8 cellular contexts compared by ENCODE assay signal in genomic region chr2:37232131-37232933, GRCh38. TPM values are rescaled to one million over a fixed set of nuclear protein-coding genes. Genes with fewer than 3 reads are reported as not detected.
A peak's percentile ranks its signal among the peaks of the same experiment; 100 is the strongest.
DNase-seq lines count a peak whose midpoint lies in the region; ATAC-seq, FAIRE-seq and TF ChIP-seq lines count a peak whose summit lies in the region.

No MANE protein-coding gene starts in this region.

- no peak for TF ChIP-seq RAD21 in HCT116 (IDR thresholded peaks at IDR 0.05; ENCODE audit: low read depth)

- no peak for TF ChIP-seq CTCF in HCT116 (IDR thresholded peaks at IDR 0.05 in 2 of 3, conservative IDR thresholded peaks at IDR 0.05 in 1 of 3; ENCODE audit: borderline replicate concordance in 1 of 3, insufficient read depth in 1 of 3, low read depth in 2 of 3, low read length in 2 of 3)
- TF ChIP-seq CTCF in SU-DHL-6 (IDR thresholded peaks at IDR 0.05; ENCODE audit: insufficient read depth, low read length, poor library complexity, severe bottlenecking) = no peak
- no peak for TF ChIP-seq CTCF in fibroblast of pulmonary artery (IDR thresholded peaks at IDR 0.05; ENCODE audit: low read length, missing control alignments)
- TF ChIP-seq CTCF in pancreas (IDR thresholded peaks at IDR 0.05) = no peak
- no peak for TF ChIP-seq CTCF in CD14-positive monocyte (IDR thresholded peaks at IDR 0.05)

- DNase-seq in CD8-positive, alpha-beta memory T cell = peak in 1 of 5 donors; percentile 1
- no peak for DNase-seq in HCT116 (ENCODE audit: low read depth, low spot score)
- peak; percentile 18 for DNase-seq in fibroblast of pulmonary artery (ENCODE audit: low read depth)
- peak in 3 of 6 donors; percentile 20 to 51 (median 30) for DNase-seq in pancreas
- no peak for DNase-seq in NCI-H1417 treated with DMSO at 0.1 percent for 48 hours (lab: John Stamatoyannopoulos, UW)
- DNase-seq in CD14-positive monocyte (ENCODE audit: low spot score) = no peak
- DNase-seq in GF-D8 (lab: John Stamatoyannopoulos, UW) = no peak

- H3K36me3 Mint-ChIP-seq in CD8-positive, alpha-beta memory T cell = peaks cover 4 to 34% (median 17%) of the 10 kb centered on the region in 3 donors
- peaks cover 38 to 42% of the 10 kb centered on the region in 2 donors for H3K36me3 Mint-ChIP-seq in CD14-positive monocyte

- no peak for FAIRE-seq in pancreas (lab: Jason Lieb, UNC)

- H3K4me2 ChIP-seq in HCT116 (ENCODE audit: low read length) (peak overlapping the region; percentile 92), SU-DHL-6 (ENCODE audit: low read depth, low read length, poor library complexity, severe bottlenecking) (peak overlapping the region; percentile 98)

- H4K20me1 ChIP-seq in HCT116 (ENCODE audit: insufficient read depth) (peaks cover 10% of the 10 kb centered on the region; the same call in 1 of the 2 replicates), SU-DHL-6 (ENCODE audit: low read depth, low read length) (peaks cover 4% of the 10 kb centered on the region; the same call in 1 of the 2 replicates)

- peak overlapping the region; percentile 80 for H3K27ac ChIP-seq in CD8-positive, alpha-beta memory T cell (ENCODE audit: low read depth, low read length)
- H3K27ac ChIP-seq in HCT116 (ENCODE audit: low read depth, low read length) = peak overlapping the region; percentile 57
- peak overlapping the region; percentile 48; the same call in 1 of the 2 replicates for H3K27ac ChIP-seq in SU-DHL-6 (ENCODE audit: low read depth, low read length)
- H3K27ac ChIP-seq in pancreas = peak overlapping the region in 3 of 4 donors; percentile 81 to 92 (median 84)

- H3K27me3 Mint-ChIP-seq in CD8-positive, alpha-beta memory T cell = no peaks in the 10 kb centered on the region
- no peaks in the 10 kb centered on the region for H3K27me3 Mint-ChIP-seq in CD14-positive monocyte (ENCODE audit: low read depth in 3 of 3)

- H2AFZ ChIP-seq in HCT116 (ENCODE audit: low read depth, low read length, poor library complexity, severe bottlenecking) (peak overlapping the region; percentile 27), SU-DHL-6 (ENCODE audit: low read depth, low read length, severe bottlenecking) (peak overlapping the region; percentile 78)

- no peak for TF ChIP-seq POLR2A in HCT116 (IDR thresholded peaks at IDR 0.05; ENCODE audit: borderline replicate concordance, extremely low read depth, insufficient read depth, insufficient read length)

- H3K9ac ChIP-seq in HCT116 (ENCODE audit: low read length) (peak overlapping the region; percentile 95), SU-DHL-6 (ENCODE audit: low read length) (peak overlapping the region; percentile 76)

- WGBS in pancreas, 2 donors = 10% methylated on average over 18 of the region's 18 CpGs

- ATAC-seq in HCT116 (peak; percentile 24), pancreas (peak; percentile 19 to 45 (median 36))

- RAD21 ChIA-PET in HCT116 (lab: Charles Lee; ENCODE audit: low non-redundant PET in 1 of 2, low total read pairs in 2 of 2, uncharacterized antibody in 2 of 2, unreplicated experiment in 2 of 2) = interaction anchor here in 1 of 2 experiments (0.6 kb wide), 1 partner anchor 229 kb away, joined by 3 read pairs; no protein-coding TSS in a partner anchor

- H3K27ac Mint-ChIP-seq in CD8-positive, alpha-beta memory T cell = no peak overlapping the region
- H3K27ac Mint-ChIP-seq in CD14-positive monocyte = no peak overlapping the region

- H3K79me2 ChIP-seq in HCT116 (ENCODE audit: insufficient read depth, low read length) = peaks cover 82% of the 10 kb centered on the region
- peaks cover 83% of the 10 kb centered on the region for H3K79me2 ChIP-seq in SU-DHL-6 (ENCODE audit: insufficient read depth, low read length)

- TSS peak; percentile 74 for BruUV-seq in HCT116 (replicated peaks; lab: Mats Ljungman, UMichigan)

- H3F3A ChIP-seq in SU-DHL-6 (ENCODE audit: insufficient read depth) = no peaks in the 10 kb centered on the region

- no peak overlapping the region for H3K4me3 Mint-ChIP-seq in CD8-positive, alpha-beta memory T cell
- no peak overlapping the region for H3K4me3 Mint-ChIP-seq in CD14-positive monocyte

- POLR2A ChIA-PET in CD8-positive, alpha-beta memory T cell (lab: Charles Lee) = interaction anchor here (0.8 to 1.7 kb wide), 10 partner anchors 11 to 266 kb away, joined by 3 to 7 read pairs (median 4); partner anchors contain the start of genes EIF2AK2, PRKD3 and STRN
- POLR2A ChIA-PET in HCT116 (lab: Charles Lee) = interaction anchor here (1.0 kb wide), 1 partner anchor 21 kb away, joined by 4 read pairs; no protein-coding TSS in a partner anchor

- H3K9me2 ChIP-seq in HCT116 (ENCODE audit: insufficient read depth) (no peaks in the 10 kb centered on the region), SU-DHL-6 (replicated peaks; ENCODE audit: insufficient read depth, low read length) (no peaks in the 10 kb centered on the region)

- peak overlapping the region; percentile 87 for H3K4me3 ChIP-seq in CD8-positive, alpha-beta memory T cell (ENCODE audit: low read length)
- H3K4me3 ChIP-seq in HCT116 (replicated peaks in 1 of 2; ENCODE audit: low read depth in 1 of 2, low read length in 2 of 2) (peak overlapping the region; percentile 93 to 95), SU-DHL-6 (ENCODE audit: insufficient read depth, low read length, poor library complexity, severe bottlenecking) (peak overlapping the region; percentile 74), fibroblast of pulmonary artery (replicated peaks; ENCODE audit: low read depth, low read length) (peak overlapping the region; percentile 94), pancreas (peak overlapping the region; percentile 59 to 88 (median 66))

- peaks cover 19 to 48% (median 28%) of the 10 kb centered on the region in 3 donors for H3K4me1 Mint-ChIP-seq in CD8-positive, alpha-beta memory T cell
- H3K4me1 Mint-ChIP-seq in CD14-positive monocyte = no peaks in the 10 kb centered on the region

- H3K36me3 ChIP-seq in CD8-positive, alpha-beta memory T cell (ENCODE audit: insufficient read depth, low read length) = peaks cover 12% of the 10 kb centered on the region
- H3K36me3 ChIP-seq in HCT116 (ENCODE audit: control insufficient read depth in 1 of 2, insufficient read depth in 2 of 2, low read length in 2 of 2) (peaks cover 12 to 15% of the 10 kb centered on the region in 2 experiments; a peak in 3 of 4 replicates), SU-DHL-6 (ENCODE audit: low read length) (peaks cover 15% of the 10 kb centered on the region; the same call in 1 of the 2 replicates), pancreas (peaks cover 0 to 13% (median 9%) of the 10 kb centered on the region in 3 donors)

- no peaks in the 10 kb centered on the region for H3K9me3 Mint-ChIP-seq in CD8-positive, alpha-beta memory T cell
- H3K9me3 Mint-ChIP-seq in CD14-positive monocyte = peaks cover 0 to 3% (median 0%) of the 10 kb centered on the region in 7 donors

- peaks cover 38% of the 10 kb centered on the region for H3K4me1 ChIP-seq in CD8-positive, alpha-beta memory T cell (ENCODE audit: insufficient read depth, low read length)
- H3K4me1 ChIP-seq in HCT116 (ENCODE audit: control insufficient read depth in 1 of 2, insufficient read depth in 2 of 2, low read length in 2 of 2) (peaks cover 14 to 23% of the 10 kb centered on the region in 2 experiments), pancreas (peaks cover 8 to 20% (median 13%) of the 10 kb centered on the region in 3 donors)

- H3K27me3 ChIP-seq in CD8-positive, alpha-beta memory T cell (ENCODE audit: insufficient read depth, low read length, poor library complexity, severe bottlenecking) = no peaks in the 10 kb centered on the region
- H3K27me3 ChIP-seq in HCT116 (ENCODE audit: insufficient read depth, low read length) (no peaks in the 10 kb centered on the region), SU-DHL-6 (ENCODE audit: low read length) (no peaks in the 10 kb centered on the region), pancreas (no peaks in the 10 kb centered on the region)

- CTCF ChIA-PET in CD8-positive, alpha-beta memory T cell (lab: Charles Lee) = interaction anchor here (0.9 to 1.4 kb wide), 6 partner anchors 8 to 158 kb away, joined by 3 to 5 read pairs (median 3); partner anchors contain the start of gene CEBPZOS
- CTCF ChIA-PET in HCT116 (lab: Charles Lee) = interaction anchor here (1.2 kb wide), 1 partner anchor 164 kb away, joined by 3 read pairs; no protein-coding TSS in a partner anchor

- no peaks in the 10 kb centered on the region for H3K9me3 ChIP-seq in CD8-positive, alpha-beta memory T cell (ENCODE audit: low read length)
- H3K9me3 ChIP-seq in HCT116 (ENCODE audit: control insufficient read depth in 1 of 2, insufficient read depth in 1 of 2, low read depth in 1 of 2, low read length in 2 of 2) (no peaks in the 10 kb centered on the region), SU-DHL-6 (ENCODE audit: insufficient read depth, low read length) (no peaks in the 10 kb centered on the region), pancreas (no peaks in the 10 kb centered on the region)

- intact Hi-C loops in HCT116 (cut with micrococcal nuclease) (no loop called here), pancreas (cut with DNase I) (no loop called here), CD14-positive monocyte (cut with micrococcal nuclease) (loop anchor here (5.0 kb wide), 1 partner anchor 35 kb away; the partner anchor contains the start of gene CEBPZOS (in 2 of the 2))

TF ChIP-seq in HCT116, 20 proteins besides CTCF, POLR2A, EP300 and RAD21 (continues in another document):
- TF ChIP-seq ELF1 (IDR thresholded peaks at IDR 0.05; ENCODE audit: borderline replicate concordance, low read depth) = no peak
- no peak for TF ChIP-seq TCF7L2 (IDR thresholded peaks at IDR 0.05; ENCODE audit: borderline replicate concordance, extremely low read depth, insufficient read depth, insufficient read length)
- TF ChIP-seq ZFX (IDR thresholded peaks at IDR 0.05) = no peak

RNA-seq across cellular contexts. Expression of gene NDUFAF7, which starts 0.9 kb away (rescaled TPM):
- total RNA-seq in CD8-positive, alpha-beta memory T cell = 10 to 100 TPM; 20.3 to 20.4 TPM
- 6.8 TPM for polyA plus RNA-seq in CD8-positive, alpha-beta memory T cell
- 21.6 TPM for total RNA-seq in HCT116 (2021; ENCODE audit: unreplicated experiment)
- polyA plus RNA-seq in HCT116 (2012) = 8.5 and 12.1 TPM in 2 replicates
- 1 to 10 TPM; 4.7 to 8.0 (median 6.9) TPM for total RNA-seq in pancreas
- 10 to 100 TPM in 1 of 2 donors, 1 to 10 TPM in 1; 8.0 to 20.0 TPM for polyA plus RNA-seq in pancreas
- 1 to 10 TPM; 4.7 to 5.6 TPM for polyA plus RNA-seq in CD14-positive monocyte

RNA-seq across cellular contexts. Expression of gene CEBPZ, which starts 0.9 kb away (rescaled TPM):
- total RNA-seq in CD8-positive, alpha-beta memory T cell = 100 to 1,000 TPM; 100 to 104 TPM
- polyA plus RNA-seq in CD8-positive, alpha-beta memory T cell = 31.1 TPM
- 47.8 TPM for total RNA-seq in HCT116 (2021; ENCODE audit: unreplicated experiment)
- 14.1 and 18.3 TPM in 2 replicates for polyA plus RNA-seq in HCT116 (2012)
- 10 to 100 TPM; 20.6 to 31.2 (median 25.7) TPM for total RNA-seq in pancreas
- polyA plus RNA-seq in pancreas = 10 to 100 TPM; 30.8 to 41.4 TPM
- polyA plus RNA-seq in CD14-positive monocyte = 10 to 100 TPM; 11.1 to 11.2 TPM

RNA-seq across cellular contexts. Expression of gene CEBPZOS, which starts 36.0 kb away (rescaled TPM):
- 10 to 100 TPM; 33.7 to 35.0 TPM for total RNA-seq in CD8-positive, alpha-beta memory T cell
- polyA plus RNA-seq in CD8-positive, alpha-beta memory T cell = 43.6 TPM
- 46.8 TPM for total RNA-seq in HCT116 (2021; ENCODE audit: unreplicated experiment)
- polyA plus RNA-seq in HCT116 (2012) = 21.6 and 37.0 TPM in 2 replicates
- 10 to 100 TPM; 13.7 to 19.7 (median 15.7) TPM for total RNA-seq in pancreas
- 10 to 100 TPM; 23.4 to 35.3 TPM for polyA plus RNA-seq in pancreas
- polyA plus RNA-seq in CD14-positive monocyte = 10 to 100 TPM; 18.2 to 19.3 TPM

RNA-seq across cellular contexts. Expression of gene SULT6B1, which starts 43.9 kb away (rescaled TPM):
- not detected for total RNA-seq in CD8-positive, alpha-beta memory T cell
- not detected for polyA plus RNA-seq in CD8-positive, alpha-beta memory T cell
- total RNA-seq in HCT116 (2021; ENCODE audit: unreplicated experiment) (not detected), pancreas (not detected)
- polyA plus RNA-seq in HCT116 (2012) = not detected in 2 replicates
- polyA plus RNA-seq in pancreas (not detected), CD14-positive monocyte (not detected)

Comparison
In these comparisons a context has a peak if more than half of its experiments do, and no peak if none do; other contexts are left out.
1. intact Hi-C loops: an anchor here in CD14-positive monocyte (5.0 kb wide); none called in HCT116 and pancreas.